In genomic region chr1:27346357-27346756, GRCh38 we compare ENCODE assay signal across 23 cellular contexts. TPM values are rescaled to one million over a fixed set of nuclear protein-coding genes. Genes with fewer than 3 reads are reported as not detected.
A peak's percentile ranks its signal among the peaks of the same experiment; 100 is the strongest.
DNase-seq lines count a peak whose midpoint lies in the region; ATAC-seq, FAIRE-seq and TF ChIP-seq lines count a peak whose summit lies in the region.
"Had no signal": no experiment of that assay in that cellular context is flagged by ENCODE, and none has a peak within 500 bp of the region (broad histone marks: within the 10 kb centered on the region; RNA-seq: fewer than 3 reads in every experiment).

No MANE protein-coding gene starts in this region.

- H3K27ac ChIP-seq in HCT116 (ENCODE audit: low read depth, low read length) (peak overlapping the region; percentile 20; the same call in 1 of the 2 replicates), K562 (ENCODE audit: extremely low read depth, low read depth, low read length) (no peak overlapping the region), gastroesophageal sphincter (no peak overlapping the region)
- H3K27ac ChIP-seq: C4-2B, HL-60 had no signal

- no peak for DNase-seq in activated CD4-positive, alpha-beta T cell treated with anti-CD3 and anti-CD28 coated beads for 36 hours
- no peak for DNase-seq in activated CD4-positive, alpha-beta T cell treated with anti-CD3 and anti-CD28 coated beads for 1 hour
- DNase-seq in HCT116 (ENCODE audit: low read depth, low spot score), result no peak
- no peak for DNase-seq in K562 (ENCODE audit: extremely low read depth in 1 of 4, low spot score in 3 of 4)
- DNase-seq in neural crest cell (ENCODE audit: low read depth, low spot score), result no peak
- DNase-seq: DMS79 treated with DMSO at 0.1 percent for 48 hours, HCEC 1CT, KBM-7, NCI-H1436 treated with DMSO at 0.1 percent for 48 hours, NCI-H2227 treated with DMSO at 0.1 percent for 48 hours, NCI-H526 treated with DMSO at 0.1 percent for 48 hours, OCI-M1, RPMI8226 had no signal

- intact Hi-C loops in activated CD4-positive, alpha-beta T cell treated with anti-CD3 and anti-CD28 coated beads for 36 hours (cut with DNase I, micrococcal nuclease), result no loop called here
- intact Hi-C loops in HCT116 (cut with micrococcal nuclease) (no loop called here), K562 (cut with micrococcal nuclease) (no loop called here)

- H3K9ac ChIP-seq in HCT116 (ENCODE audit: low read length) (no peak overlapping the region), K562 (ENCODE audit: insufficient read depth in 1 of 2, low read depth in 2 of 2, low read length in 2 of 2) (no peak overlapping the region)

- peaks cover 42% of the 10 kb centered on the region for H3K4me1 Mint-ChIP-seq in activated CD4-positive, alpha-beta T cell treated with anti-CD3 and anti-CD28 coated beads for 36 hours
- H3K4me1 Mint-ChIP-seq in neural crest cell, result peaks cover 12% of the 10 kb centered on the region

- 74% methylated on average over 8 of the region's 8 CpGs for WGBS in K562 (ENCODE audit: insufficient coverage, low coverage, missing lambda C conversion rate)
- 100% methylated on average over 1 to 5 of the region's 8 CpGs for WGBS in gastroesophageal sphincter (ENCODE audit: low coverage in 1 of 2), 2 donors

- H3K4me1 ChIP-seq in HCT116 (ENCODE audit: control insufficient read depth in 1 of 2, insufficient read depth in 2 of 2, low read length in 2 of 2), result peaks cover 35 to 68% of the 10 kb centered on the region in 2 experiments
- peaks cover 35 to 63% of the 10 kb centered on the region in 2 experiments for H3K4me1 ChIP-seq in K562 (replicated peaks in 1 of 2; ENCODE audit: control insufficient read depth in 2 of 2, insufficient read depth in 2 of 2, low read length in 2 of 2)
- peaks cover 0 to 25% (median 20%) of the 10 kb centered on the region in 3 donors for H3K4me1 ChIP-seq in gastroesophageal sphincter

- in situ Hi-C loops in K562 (cut with MboI), result no loop called here

- RAD21 ChIA-PET in HCT116 (lab: Charles Lee; ENCODE audit: low non-redundant PET in 1 of 2, low total read pairs in 2 of 2, uncharacterized antibody in 2 of 2, unreplicated experiment in 2 of 2), result no interaction called here

- TF ChIP-seq CTCF in HCT116 (IDR thresholded peaks at IDR 0.05 in 2 of 3, conservative IDR thresholded peaks at IDR 0.05 in 1 of 3; ENCODE audit: borderline replicate concordance in 1 of 3, insufficient read depth in 1 of 3, low read depth in 2 of 3, low read length in 2 of 3) (no peak), K562 (IDR thresholded peaks at IDR 0.05 in 2 of 3, conservative IDR thresholded peaks at IDR 0.05 in 1 of 3; ENCODE audit: insufficient read depth in 2 of 3, low read depth in 1 of 3, low read length in 3 of 3) (no peak), neural crest cell (conservative IDR thresholded peaks at IDR 0.05) (no peak), gastroesophageal sphincter (IDR thresholded peaks at IDR 0.05) (no peak)

- TF ChIP-seq POLR2A in HCT116 (IDR thresholded peaks at IDR 0.05; ENCODE audit: borderline replicate concordance, extremely low read depth, insufficient read depth, insufficient read length) (no peak), K562 (conservative IDR thresholded peaks at IDR 0.05) (no peak), gastroesophageal sphincter (IDR thresholded peaks at IDR 0.05) (no peak)

- H3K9me3 ChIP-seq in HCT116 (ENCODE audit: control insufficient read depth in 1 of 2, insufficient read depth in 1 of 2, low read depth in 1 of 2, low read length in 2 of 2) (no peaks in the 10 kb centered on the region), K562 (replicated peaks; ENCODE audit: control insufficient read depth, insufficient read depth, low read depth, low read length) (no peaks in the 10 kb centered on the region), gastroesophageal sphincter (no peaks in the 10 kb centered on the region)

- no peaks in the 10 kb centered on the region for H3K9me3 Mint-ChIP-seq in activated CD4-positive, alpha-beta T cell treated with anti-CD3 and anti-CD28 coated beads for 36 hours (ENCODE audit: low read depth)
- H3K9me3 Mint-ChIP-seq in neural crest cell, result no peaks in the 10 kb centered on the region

- no peaks in the 10 kb centered on the region for H3K36me3 ChIP-seq in HCT116 (ENCODE audit: control insufficient read depth in 1 of 2, insufficient read depth in 2 of 2, low read length in 2 of 2)
- no peaks in the 10 kb centered on the region for H3K36me3 ChIP-seq in K562 (ENCODE audit: control insufficient read depth, insufficient read depth, low read length)
- H3K36me3 ChIP-seq in gastroesophageal sphincter, result no peaks in the 10 kb centered on the region

- BruUV-seq in HCT116 (replicated peaks; lab: Mats Ljungman, UMichigan) (no TSS peak), K562 (replicated peaks; lab: Mats Ljungman, UMichigan) (no TSS peak)

- FAIRE-seq in K562 (lab: Jason Lieb, UNC), result no peak
- FAIRE-seq: D721Med, G401.6, GM12891, GM19239 had no signal

- no peak for TF ChIP-seq RAD21 in HCT116 (IDR thresholded peaks at IDR 0.05; ENCODE audit: low read depth)
- TF ChIP-seq RAD21 in K562 (CRISPR knock-in tag; conservative IDR thresholded peaks at IDR 0.05 in 1 of 2, IDR thresholded peaks at IDR 0.05 in 1 of 2), result no peak

- H3K27me3 ChIP-seq in HCT116 (ENCODE audit: insufficient read depth, low read length) (no peaks in the 10 kb centered on the region), K562 (ENCODE audit: control insufficient read depth in 2 of 2, insufficient read depth in 2 of 2, low read length in 2 of 2) (no peaks in the 10 kb centered on the region), gastroesophageal sphincter (peaks cover 46% of the 10 kb centered on the region)

- no peaks in the 10 kb centered on the region for H4K20me1 ChIP-seq in HCT116 (ENCODE audit: insufficient read depth)
- H4K20me1 ChIP-seq in K562 (replicated peaks; ENCODE audit: control insufficient read depth, insufficient read depth, low read length), result no peaks in the 10 kb centered on the region

- no peaks in the 10 kb centered on the region for H3K9me1 ChIP-seq in K562 (ENCODE audit: control insufficient read depth, insufficient read depth, low read length)

- POLR2A ChIA-PET in activated CD4-positive, alpha-beta T cell treated with anti-CD3 and anti-CD28 coated beads for 36 hours (lab: Charles Lee), result interaction anchor here (0.7 kb wide), 1 partner anchor 19 kb away, joined by 3 read pairs; no protein-coding TSS in a partner anchor
- POLR2A ChIA-PET in HCT116 (lab: Charles Lee), result interaction anchor here (1.2 kb wide), 1 partner anchor 20 kb away, joined by 3 read pairs; the partner anchor contains the start of gene MAP3K6
- POLR2A ChIA-PET in K562 (lab: Yijun Ruan, JAX), result interaction anchor here (0.6 to 1.0 kb wide), 2 partner anchors 9 to 14 kb away, joined by 3 to 4 read pairs; no protein-coding TSS in a partner anchor

- H3K4me3 Mint-ChIP-seq in activated CD4-positive, alpha-beta T cell treated with anti-CD3 and anti-CD28 coated beads for 36 hours, result no peak overlapping the region
- peak overlapping the region; percentile 8 for H3K4me3 Mint-ChIP-seq in neural crest cell

- peaks cover 4% of the 10 kb centered on the region for H3K36me3 Mint-ChIP-seq in activated CD4-positive, alpha-beta T cell treated with anti-CD3 and anti-CD28 coated beads for 36 hours (ENCODE audit: low read depth)
- no peaks in the 10 kb centered on the region for H3K36me3 Mint-ChIP-seq in neural crest cell (ENCODE audit: low read depth)

- TF ChIP-seq EP300 in K562 (IDR thresholded peaks at IDR 0.05; ENCODE audit: low read length) (no peak), gastroesophageal sphincter (IDR thresholded peaks at IDR 0.05) (no peak)

- H2AFZ ChIP-seq in HCT116 (ENCODE audit: low read depth, low read length, poor library complexity, severe bottlenecking), result no peak overlapping the region
- no peak overlapping the region for H2AFZ ChIP-seq in K562 (ENCODE audit: low read depth, low read length)

- peaks cover 21% of the 10 kb centered on the region; the same call in 1 of the 2 replicates for H3K79me2 ChIP-seq in HCT116 (ENCODE audit: insufficient read depth, low read length)
- no peaks in the 10 kb centered on the region; the same call in 2 of the 3 replicates for H3K79me2 ChIP-seq in K562 (ENCODE audit: control insufficient read depth, insufficient read depth, low read length)

- H3K9me2 ChIP-seq in HCT116 (ENCODE audit: insufficient read depth), result no peaks in the 10 kb centered on the region

- ATAC-seq in activated CD4-positive, alpha-beta T cell treated with anti-CD3 and anti-CD28 coated beads for 36 hours, result no peak
- ATAC-seq in HCT116 (no peak), K562 (no peak), gastroesophageal sphincter (no peak), HG03571 (IDR thresholded peaks at IDR 0.05; ENCODE audit: unreplicated experiment) (no peak), HG03159 (IDR thresholded peaks at IDR 0.05; ENCODE audit: unreplicated experiment) (no peak)

- H3K4me3 ChIP-seq in HCT116 (replicated peaks in 1 of 2; ENCODE audit: low read depth in 1 of 2, low read length in 2 of 2), result no peak overlapping the region
- no peak overlapping the region for H3K4me3 ChIP-seq in K562
- no peak overlapping the region for H3K4me3 ChIP-seq in gastroesophageal sphincter

- H3K4me2 ChIP-seq in HCT116 (ENCODE audit: low read length) (no peak overlapping the region), K562 (ENCODE audit: insufficient read depth, low read length) (no peak overlapping the region)

- H3K27ac Mint-ChIP-seq in activated CD4-positive, alpha-beta T cell treated with anti-CD3 and anti-CD28 coated beads for 36 hours, result peak overlapping the region; percentile 21
- H3K27ac Mint-ChIP-seq in neural crest cell (ENCODE audit: unreplicated experiment), result no peak overlapping the region

- no peaks in the 10 kb centered on the region for H3K27me3 Mint-ChIP-seq in activated CD4-positive, alpha-beta T cell treated with anti-CD3 and anti-CD28 coated beads for 36 hours
- H3K27me3 Mint-ChIP-seq in neural crest cell (ENCODE audit: low read depth), result peaks cover 39% of the 10 kb centered on the region

- CTCF ChIA-PET in activated CD4-positive, alpha-beta T cell treated with anti-CD3 and anti-CD28 coated beads for 36 hours (lab: Charles Lee), result interaction anchor here (1.2 to 7.6 kb wide), 3 partner anchors 11 to 13 kb away, joined by 4 to 43 read pairs (median 23); no protein-coding TSS in a partner anchor
- CTCF ChIA-PET in HCT116 (lab: Charles Lee) (interaction anchor here (1.4 kb wide), 1 partner anchor 42 kb away, joined by 3 read pairs; no protein-coding TSS in a partner anchor), K562 (lab: Yijun Ruan, JAX; ENCODE audit: low intra/inter-chr PET ratio) (no interaction called here)

RNA-seq across cellular contexts. Expression of gene SYTL1, which starts 4.5 kb away (rescaled TPM):
- 10 to 100 TPM; 21.4 to 26.1 TPM for total RNA-seq in activated CD4-positive, alpha-beta T cell treated with anti-CD3 and anti-CD28 coated beads for 36 hours
- 75.9 TPM for total RNA-seq in HCT116 (2021; ENCODE audit: unreplicated experiment)
- 85.9 and 88.7 TPM in 2 replicates for polyA plus RNA-seq in HCT116 (2012)
- total RNA-seq in K562 (2011; cell fraction: chromatin; rRNA removed; ENCODE audit: low replicate concordance), result 18.4 and 69.1 TPM in 2 replicates
- 29.5 and 45.5 TPM in 2 replicates for total RNA-seq in K562 (2011; cell fraction: nucleolus; rRNA removed)
- 21.0 and 26.5 TPM in 2 replicates for total RNA-seq in K562 (2011; cell fraction: nucleoplasm; rRNA removed)
- total RNA-seq in K562 (2014; rRNA removed), result 3.9 and 4.7 TPM in 2 replicates
- 0.55 and 0.57 TPM in 2 replicates for total RNA-seq in K562 (2014; rRNA removed; fragmentation: Illumina TruSeq; extraction: Trizol)
- total RNA-seq in K562 (2015; rRNA removed; fragmentation: Illumina TruSeq; extraction: Trizol), result 1.7 and 2.2 TPM in 2 replicates
- 6.0 and 9.3 TPM in 2 replicates for total RNA-seq in K562 (2021)
- polyA plus RNA-seq in K562 (2011; rRNA removed), result 3.8 and 12.3 TPM in 2 replicates
- polyA plus RNA-seq in K562 (2011; cell fraction: cytosol; rRNA removed), result 8.4 and 14.7 TPM in 2 replicates
- 114 and 120 TPM in 2 replicates for polyA plus RNA-seq in K562 (2011; cell fraction: nucleus; rRNA removed)
- 7.0 and 32.0 TPM in 2 replicates for polyA plus RNA-seq in K562 (2012)
- polyA plus RNA-seq in K562 (2014; fragmentation: Illumina TruSeq; extraction: Trizol), result 0.91 and 1.9 TPM in 2 replicates
- under 1 TPM; 0.04 to 0.27 TPM for polyA plus RNA-seq in K562 (2014; fragmentation: Nextera tagmentation; extraction: Ambion mirVana)
- polyA plus RNA-seq in K562 (2014; rRNA removed), result 5.9 and 8.6 TPM in 2 replicates
- 3.0 and 6.4 TPM in 2 replicates for polyA minus RNA-seq in K562 (2011; rRNA and poly(A)+ RNA removed)
- polyA minus RNA-seq in K562 (2011; cell fraction: cytosol; rRNA and poly(A)+ RNA removed), result 4.6 and 14.3 TPM in 2 replicates
- 14.7 and 18.1 TPM in 2 replicates for polyA minus RNA-seq in K562 (2011; cell fraction: nucleus; rRNA and poly(A)+ RNA removed)
- 0.72 and 1.4 TPM in 2 replicates for total RNA-seq in neural crest cell
- total RNA-seq in gastroesophageal sphincter, result 1 to 10 TPM in 2 of 4 donors, under 1 TPM in 2; 0.81 to 4.8 (median 2.7) TPM

RNA-seq across cellular contexts. Expression of gene MAP3K6, which starts 20.4 kb away (rescaled TPM):
- 1 to 10 TPM; 6.5 to 8.8 TPM for total RNA-seq in activated CD4-positive, alpha-beta T cell treated with anti-CD3 and anti-CD28 coated beads for 36 hours
- 30.2 TPM for total RNA-seq in HCT116 (2021; ENCODE audit: unreplicated experiment)
- polyA plus RNA-seq in HCT116 (2012), result 26.8 and 30.2 TPM in 2 replicates
- 22.7 and 88.4 TPM in 2 replicates for total RNA-seq in K562 (2011; cell fraction: chromatin; rRNA removed; ENCODE audit: low replicate concordance)
- 52.5 and 55.4 TPM in 2 replicates for total RNA-seq in K562 (2011; cell fraction: nucleolus; rRNA removed)
- 27.7 and 28.5 TPM in 2 replicates for total RNA-seq in K562 (2011; cell fraction: nucleoplasm; rRNA removed)
- total RNA-seq in K562 (2014; rRNA removed), result 10.1 and 14.7 TPM in 2 replicates
- 5.0 and 6.2 TPM in 2 replicates for total RNA-seq in K562 (2014; rRNA removed; fragmentation: Illumina TruSeq; extraction: Trizol)
- 7.6 and 9.5 TPM in 2 replicates for total RNA-seq in K562 (2015; rRNA removed; fragmentation: Illumina TruSeq; extraction: Trizol)
- 18.1 and 21.9 TPM in 2 replicates for total RNA-seq in K562 (2021)
- polyA plus RNA-seq in K562 (2011; rRNA removed), result 4.7 and 13.2 TPM in 2 replicates
- 5.5 and 6.6 TPM in 2 replicates for polyA plus RNA-seq in K562 (2011; cell fraction: cytosol; rRNA removed)
- polyA plus RNA-seq in K562 (2011; cell fraction: nucleus; rRNA removed), result 101 and 102 TPM in 2 replicates
- 17.8 and 18.2 TPM in 2 replicates for polyA plus RNA-seq in K562 (2012)
- 7.0 and 9.0 TPM in 2 replicates for polyA plus RNA-seq in K562 (2014; fragmentation: Illumina TruSeq; extraction: Trizol)
- polyA plus RNA-seq in K562 (2014; fragmentation: Nextera tagmentation; extraction: Ambion mirVana), result 1 to 10 TPM in 1 of 2 experiments, under 1 TPM in 1; 0.99 to 1.5 TPM
- polyA plus RNA-seq in K562 (2014; rRNA removed), result 8.2 and 12.9 TPM in 2 replicates
- 3.1 and 4.9 TPM in 2 replicates for polyA minus RNA-seq in K562 (2011; rRNA and poly(A)+ RNA removed)
- polyA minus RNA-seq in K562 (2011; cell fraction: cytosol; rRNA and poly(A)+ RNA removed), result 4.8 and 5.1 TPM in 2 replicates
- 15.2 and 17.2 TPM in 2 replicates for polyA minus RNA-seq in K562 (2011; cell fraction: nucleus; rRNA and poly(A)+ RNA removed)
- 12.9 and 13.6 TPM in 2 replicates for total RNA-seq in neural crest cell
- 10 to 100 TPM; 31.1 to 64.3 (median 54.3) TPM for total RNA-seq in gastroesophageal sphincter

RNA-seq across cellular contexts. Expression of gene TMEM222, which starts 24.4 kb away (rescaled TPM):
- total RNA-seq in activated CD4-positive, alpha-beta T cell treated with anti-CD3 and anti-CD28 coated beads for 36 hours, result 10 to 100 TPM; 27.5 to 31.2 TPM
- total RNA-seq in HCT116 (2021; ENCODE audit: unreplicated experiment), result 32.8 TPM
- 41.1 and 41.2 TPM in 2 replicates for polyA plus RNA-seq in HCT116 (2012)
- 41.9 and 115 TPM in 2 replicates for total RNA-seq in K562 (2011; cell fraction: chromatin; rRNA removed; ENCODE audit: low replicate concordance)
- total RNA-seq in K562 (2011; cell fraction: nucleolus; rRNA removed), result 97.1 and 98.7 TPM in 2 replicates
- total RNA-seq in K562 (2011; cell fraction: nucleoplasm; rRNA removed), result 77.9 and 90.1 TPM in 2 replicates
- total RNA-seq in K562 (2014; rRNA removed), result 36.0 and 43.6 TPM in 2 replicates
- total RNA-seq in K562 (2014; rRNA removed; fragmentation: Illumina TruSeq; extraction: Trizol), result 10.6 and 15.9 TPM in 2 replicates
- total RNA-seq in K562 (2015; rRNA removed; fragmentation: Illumina TruSeq; extraction: Trizol), result 32.4 and 32.8 TPM in 2 replicates
- total RNA-seq in K562 (2021), result 42.5 and 46.9 TPM in 2 replicates
- polyA plus RNA-seq in K562 (2011; rRNA removed), result 32.2 and 51.8 TPM in 2 replicates
- 53.0 and 80.5 TPM in 2 replicates for polyA plus RNA-seq in K562 (2011; cell fraction: cytosol; rRNA removed)
- 111 and 157 TPM in 2 replicates for polyA plus RNA-seq in K562 (2011; cell fraction: nucleus; rRNA removed)
- polyA plus RNA-seq in K562 (2012), result 43.9 and 66.2 TPM in 2 replicates
- polyA plus RNA-seq in K562 (2014; fragmentation: Illumina TruSeq; extraction: Trizol), result 48.0 and 57.0 TPM in 2 replicates
- polyA plus RNA-seq in K562 (2014; fragmentation: Nextera tagmentation; extraction: Ambion mirVana), result 10 to 100 TPM in 1 of 2 experiments, 1 to 10 TPM in 1; 6.9 to 14.4 TPM
- polyA plus RNA-seq in K562 (2014; rRNA removed), result 42.4 and 43.5 TPM in 2 replicates
- 21.8 and 30.9 TPM in 2 replicates for polyA minus RNA-seq in K562 (2011; rRNA and poly(A)+ RNA removed)
- polyA minus RNA-seq in K562 (2011; cell fraction: cytosol; rRNA and poly(A)+ RNA removed), result 26.1 and 32.0 TPM in 2 replicates
- 24.6 and 35.5 TPM in 2 replicates for polyA minus RNA-seq in K562 (2011; cell fraction: nucleus; rRNA and poly(A)+ RNA removed)
- 46.7 and 46.9 TPM in 2 replicates for total RNA-seq in neural crest cell
- 10 to 100 TPM; 15.6 to 28.6 (median 24.1) TPM for total RNA-seq in gastroesophageal sphincter

RNA-seq across cellular contexts. Expression of gene FCN3, which starts 28.3 kb away (rescaled TPM):
- not detected for total RNA-seq in activated CD4-positive, alpha-beta T cell treated with anti-CD3 and anti-CD28 coated beads for 36 hours
- total RNA-seq in HCT116 (2021; ENCODE audit: unreplicated experiment) (1.2 TPM), K562 (2014; rRNA removed) (not detected in 2 replicates), K562 (2014; rRNA removed; fragmentation: Illumina TruSeq; extraction: Trizol) (not detected in 2 replicates), K562 (2015; rRNA removed; fragmentation: Illumina TruSeq; extraction: Trizol) (not detected in 2 replicates), K562 (2021) (0.31 and 0.49 TPM in 2 replicates), neural crest cell (not detected in 2 replicates), gastroesophageal sphincter (10 to 100 TPM in 1 of 4 donors, 1 to 10 TPM in 3; 4.6 to 11.5 (median 6.3) TPM)
- 0.39 and 0.64 TPM in 2 replicates for polyA plus RNA-seq in HCT116 (2012)
- not detected in 2 replicates for total RNA-seq in K562 (2011; cell fraction: chromatin; rRNA removed; ENCODE audit: low replicate concordance)
- total RNA-seq in K562 (2011; cell fraction: nucleolus; rRNA removed), result not detected in 2 replicates
- total RNA-seq in K562 (2011; cell fraction: nucleoplasm; rRNA removed), result not detected in 2 replicates
- polyA plus RNA-seq in K562 (2011; rRNA removed) (0.15 TPM in 1 of 2 replicates, not detected in the other), K562 (2014; fragmentation: Illumina TruSeq; extraction: Trizol) (not detected in 2 replicates), K562 (2014; fragmentation: Nextera tagmentation; extraction: Ambion mirVana) (not detected), K562 (2014; rRNA removed) (not detected in 2 replicates)
- polyA plus RNA-seq in K562 (2011; cell fraction: cytosol; rRNA removed), result 0.06 TPM in 1 of 2 replicates, not detected in the other
- 0.35 TPM in 1 of 2 replicates, not detected in the other for polyA plus RNA-seq in K562 (2011; cell fraction: nucleus; rRNA removed)
- polyA plus RNA-seq in K562 (2012), result 0.21 TPM in 1 of 2 replicates, not detected in the other
- not detected in 2 replicates for polyA minus RNA-seq in K562 (2011; rRNA and poly(A)+ RNA removed)
- not detected in 2 replicates for polyA minus RNA-seq in K562 (2011; cell fraction: cytosol; rRNA and poly(A)+ RNA removed)
- not detected in 2 replicates for polyA minus RNA-seq in K562 (2011; cell fraction: nucleus; rRNA and poly(A)+ RNA removed)
- total RNA-seq: A172 had no signal

RNA-seq across cellular contexts. Expression of gene CD164L2, which starts 36.8 kb away (rescaled TPM):
- not detected for total RNA-seq in activated CD4-positive, alpha-beta T cell treated with anti-CD3 and anti-CD28 coated beads for 36 hours
- 11.6 TPM for total RNA-seq in HCT116 (2021; ENCODE audit: unreplicated experiment)
- polyA plus RNA-seq in HCT116 (2012), result 10.4 and 13.0 TPM in 2 replicates
- 2.6 and 7.4 TPM in 2 replicates for total RNA-seq in K562 (2011; cell fraction: chromatin; rRNA removed; ENCODE audit: low replicate concordance)
- total RNA-seq in K562 (2011; cell fraction: nucleolus; rRNA removed), result 5.0 and 5.4 TPM in 2 replicates
- total RNA-seq in K562 (2011; cell fraction: nucleoplasm; rRNA removed), result 5.1 and 5.8 TPM in 2 replicates
- 0.29 and 0.45 TPM in 2 replicates for total RNA-seq in K562 (2014; rRNA removed)
- 0.18 TPM in 1 of 2 replicates, not detected in the other for total RNA-seq in K562 (2014; rRNA removed; fragmentation: Illumina TruSeq; extraction: Trizol)
- total RNA-seq in K562 (2015; rRNA removed; fragmentation: Illumina TruSeq; extraction: Trizol), result 0.14 and 0.19 TPM in 2 replicates
- 0.49 and 0.72 TPM in 2 replicates for total RNA-seq in K562 (2021)
- polyA plus RNA-seq in K562 (2011; rRNA removed), result 0.92 and 2.8 TPM in 2 replicates
- polyA plus RNA-seq in K562 (2011; cell fraction: cytosol; rRNA removed), result 0.92 and 1.2 TPM in 2 replicates
- polyA plus RNA-seq in K562 (2011; cell fraction: nucleus; rRNA removed), result 15.3 and 19.6 TPM in 2 replicates
- 1.2 and 1.7 TPM in 2 replicates for polyA plus RNA-seq in K562 (2012)
- polyA plus RNA-seq in K562 (2014; fragmentation: Illumina TruSeq; extraction: Trizol), result 0.31 and 0.65 TPM in 2 replicates
- polyA plus RNA-seq in K562 (2014; fragmentation: Nextera tagmentation; extraction: Ambion mirVana), result under 1 TPM in 1 of 2 experiments, not detected in 1; 0.08 TPM
- 0.63 and 0.91 TPM in 2 replicates for polyA plus RNA-seq in K562 (2014; rRNA removed)
- 0.28 and 0.57 TPM in 2 replicates for polyA minus RNA-seq in K562 (2011; rRNA and poly(A)+ RNA removed)
- polyA minus RNA-seq in K562 (2011; cell fraction: cytosol; rRNA and poly(A)+ RNA removed), result not detected in 2 replicates
- 1.1 and 2.4 TPM in 2 replicates for polyA minus RNA-seq in K562 (2011; cell fraction: nucleus; rRNA and poly(A)+ RNA removed)
- not detected in 2 replicates for total RNA-seq in neural crest cell
- total RNA-seq in gastroesophageal sphincter, result not detected
- total RNA-seq: A172 had no signal
